In genomic region chr11:47259178-47259977, GRCh38 we compare ENCODE assay signal across 7 cellular contexts. TPM values are rescaled to one million over a fixed set of nuclear protein-coding genes. Genes with fewer than 3 reads are reported as not detected.
A peak's percentile ranks its signal among the peaks of the same experiment; 100 is the strongest.
DNase-seq lines count a peak whose midpoint lies in the region; TF ChIP-seq lines count a peak whose summit lies in the region.
"Had no signal": no experiment of that assay in that cellular context is flagged by ENCODE, and none has a peak within 500 bp of the region (broad histone marks: within the 10 kb centered on the region; RNA-seq: fewer than 3 reads in every experiment).

No MANE protein-coding gene starts in this region.

- peak; percentile 43 for DNase-seq in activated CD4-positive, alpha-beta T cell treated with anti-CD3 and anti-CD28 coated beads, Interleukin-2, amount 10 ng/mL, durations not matched to agents 7 days and 5 days
- DNase-seq in hepatic stellate cell (ENCODE audit: low spot score) (peak; percentile 70), transverse colon (peak; percentile 83), NCI-H526 treated with DMSO at 0.1 percent for 48 hours (lab: John Stamatoyannopoulos, UW) (no peak)
- DNase-seq: left cardiac atrium had no signal

- CTCF ChIA-PET in HEK293 (lab: Yijun Ruan, JAX) = interaction anchor here (0.5 to 4.7 kb wide), 42 partner anchors 8 to 358 kb away, joined by 3 to 40 read pairs (median 4); partner anchors contain the start of genes ACP2, ARFGAP2 and DDB2
- CTCF ChIA-PET in activated CD4-positive, alpha-beta T cell treated with anti-CD3 and anti-CD28 coated beads, Interleukin-2, amount 10 ng/mL, durations not matched to agents 7 days and 5 days (lab: Charles Lee) = interaction anchor here (0.5 to 5.3 kb wide), 16 partner anchors 9 to 367 kb away, joined by 3 to 48 read pairs (median 4); partner anchors contain the start of genes ACP2 and DDB2

- peak; percentile 52 for TF ChIP-seq POLR2A in transverse colon (IDR thresholded peaks at IDR 0.05)

- H3K36me3 ChIP-seq in HEK293 (ENCODE audit: control insufficient read depth in 2 of 2, insufficient read depth in 1 of 2, low read length in 2 of 2) (peaks cover 0 to 6% of the 10 kb centered on the region in 2 experiments; a peak in 1 of 3 replicates), transverse colon (no peaks in the 10 kb centered on the region)

- H3K4me1 Mint-ChIP-seq in activated CD4-positive, alpha-beta T cell treated with anti-CD3 and anti-CD28 coated beads, Interleukin-2, amount 10 ng/mL, durations not matched to agents 7 days and 5 days = peaks cover 28% of the 10 kb centered on the region

- no peaks in the 10 kb centered on the region for H3K9me3 Mint-ChIP-seq in activated CD4-positive, alpha-beta T cell treated with anti-CD3 and anti-CD28 coated beads, Interleukin-2, amount 10 ng/mL, durations not matched to agents 7 days and 5 days

- no peak overlapping the region for H3K27ac ChIP-seq in 22Rv1
- no peak overlapping the region for H3K27ac ChIP-seq in HEK293 (ENCODE audit: extremely low read depth, low read depth, low read length)
- H3K27ac ChIP-seq in transverse colon = peak overlapping the region; percentile 73 to 88 (median 82)

- peak overlapping the region; percentile 28 for H3K27ac Mint-ChIP-seq in activated CD4-positive, alpha-beta T cell treated with anti-CD3 and anti-CD28 coated beads, Interleukin-2, amount 10 ng/mL, durations not matched to agents 7 days and 5 days

- no peaks in the 10 kb centered on the region for H3K27me3 ChIP-seq in transverse colon

- intact Hi-C loops in transverse colon (cut with DNase I; ENCODE audit: low total_unique reads) = no loop called here

- H3K4me1 ChIP-seq in HEK293 (ENCODE audit: control insufficient read depth, insufficient read depth, low read length) (0 out of 2 replicates have a peak, but pooled peaks cover 4% of the 10 kb centered on the region), transverse colon (peaks cover 16 to 54% (median 46%) of the 10 kb centered on the region in 4 donors)

- TF ChIP-seq CTCF in 22Rv1 (IDR thresholded peaks at IDR 0.05) (peak; percentile 63), HEK293 (tag by site-specific recombination; IDR thresholded peaks at IDR 0.05) (no peak), transverse colon (IDR thresholded peaks at IDR 0.05) (peak; percentile 55 to 84 (median 60))

- H3K4me3 ChIP-seq in HEK293 (ENCODE audit: low read depth, low read length) (no peak overlapping the region), transverse colon (peak overlapping the region in 1 of 4 donors; percentile 41)

- H3K4me3 Mint-ChIP-seq in activated CD4-positive, alpha-beta T cell treated with anti-CD3 and anti-CD28 coated beads, Interleukin-2, amount 10 ng/mL, durations not matched to agents 7 days and 5 days = no peak overlapping the region

- no peak for TF ChIP-seq EP300 in transverse colon (IDR thresholded peaks at IDR 0.05; ENCODE audit: low read depth)

- 28% methylated on average over 10 of the region's 10 CpGs; no CpG with 5 or more reads in 1 of the 2 donors for WGBS in transverse colon (ENCODE audit: low coverage in 1 of 2), 2 donors

- H3K27me3 Mint-ChIP-seq in activated CD4-positive, alpha-beta T cell treated with anti-CD3 and anti-CD28 coated beads, Interleukin-2, amount 10 ng/mL, durations not matched to agents 7 days and 5 days = no peaks in the 10 kb centered on the region

- no peaks in the 10 kb centered on the region for H3K36me3 Mint-ChIP-seq in activated CD4-positive, alpha-beta T cell treated with anti-CD3 and anti-CD28 coated beads, Interleukin-2, amount 10 ng/mL, durations not matched to agents 7 days and 5 days (ENCODE audit: low read depth)

- POLR2A ChIA-PET in HEK293 (lab: Yijun Ruan, JAX) = interaction anchor here (0.8 to 2.4 kb wide), 7 partner anchors 11 to 96 kb away, joined by 3 to 12 read pairs (median 3); partner anchors contain the start of gene ACP2
- POLR2A ChIA-PET in activated CD4-positive, alpha-beta T cell treated with anti-CD3 and anti-CD28 coated beads, Interleukin-2, amount 10 ng/mL, durations not matched to agents 7 days and 5 days (lab: Charles Lee) = no interaction called here

- no peaks in the 10 kb centered on the region for H3K9me3 ChIP-seq in HEK293 (ENCODE audit: control insufficient read depth, insufficient read depth, low read depth, low read length)
- H3K9me3 ChIP-seq in transverse colon = no peaks in the 10 kb centered on the region

- in situ Hi-C loops in transverse colon (cut with MboI; ENCODE audit: low pct_ligation_motif_present in 1 of 4, low pct_unique_long_range_greater_than_20kb in 1 of 4, low sequenced_read_pairs in 3 of 4) = loop anchor here in 1 of 4 donors (5.0 kb wide), 1 partner anchor 82 kb away; the partner anchor contains the start of gene ARFGAP2

TF ChIP-seq in HEK293, 187 proteins besides CTCF, POLR2A, EP300 and RAD21:
- TF ChIP-seq MZF1 (tag by site-specific recombination; IDR thresholded peaks at IDR 0.05; ENCODE audit: borderline replicate concordance) (no peak), GLIS1 (tag by site-specific recombination; IDR thresholded peaks at IDR 0.05) (peak; percentile 70), ZNF362 (tag by site-specific recombination; IDR thresholded peaks at IDR 0.05) (no peak), ZNF654 (tag by site-specific recombination; IDR thresholded peaks at IDR 0.05; ENCODE audit: low read depth) (peak; percentile 21; the same call in 1 of the 2 replicates), ZNF132 (tag by site-specific recombination; IDR thresholded peaks at IDR 0.05; ENCODE audit: borderline replicate concordance) (no peak), GLIS2 (tag by site-specific recombination; IDR thresholded peaks at IDR 0.05) (peak; percentile 77)

RNA-seq across cellular contexts. Expression of gene NR1H3, which starts 1.6 kb away (rescaled TPM):
- total RNA-seq in activated CD4-positive, alpha-beta T cell treated with anti-CD3 and anti-CD28 coated beads, Interleukin-2, amount 10 ng/mL, durations not matched to agents 7 days and 5 days = 10 to 100 TPM in 1 of 2 experiments, 1 to 10 TPM in 1; 8.4 to 10.0 TPM
- total RNA-seq in transverse colon = 100 to 1,000 TPM in 3 of 4 donors, 10 to 100 TPM in 1; 28.7 to 124 (median 113) TPM

RNA-seq across cellular contexts. Expression of gene MADD, which starts 10.6 kb away (rescaled TPM):
- total RNA-seq in activated CD4-positive, alpha-beta T cell treated with anti-CD3 and anti-CD28 coated beads, Interleukin-2, amount 10 ng/mL, durations not matched to agents 7 days and 5 days = 10 to 100 TPM; 93.3 to 95.1 TPM
- 100 to 1,000 TPM in 1 of 4 donors, 10 to 100 TPM in 3; 64.3 to 285 (median 71.8) TPM for total RNA-seq in transverse colon

RNA-seq across cellular contexts. Expression of gene ACP2, which starts 10.8 kb away (rescaled TPM):
- 10 to 100 TPM; 28.0 to 31.7 TPM for total RNA-seq in activated CD4-positive, alpha-beta T cell treated with anti-CD3 and anti-CD28 coated beads, Interleukin-2, amount 10 ng/mL, durations not matched to agents 7 days and 5 days
- 100 to 1,000 TPM in 1 of 4 donors, 10 to 100 TPM in 3; 66.3 to 120 (median 88.9) TPM for total RNA-seq in transverse colon

RNA-seq across cellular contexts. Expression of gene DDB2, which starts 44.6 kb away (rescaled TPM):
- 100 to 1,000 TPM; 156 to 166 TPM for total RNA-seq in activated CD4-positive, alpha-beta T cell treated with anti-CD3 and anti-CD28 coated beads, Interleukin-2, amount 10 ng/mL, durations not matched to agents 7 days and 5 days
- total RNA-seq in transverse colon = 10 to 100 TPM in 3 of 4 donors, 1 to 10 TPM in 1; 8.6 to 45.4 (median 28.6) TPM

Comparison
In these comparisons a context has a peak if more than half of its experiments do, and no peak if none do; other contexts are left out.
1. H3K27ac ChIP-seq: peak in transverse colon (4 of 4); none in 22Rv1 (single experiment) and HEK293 (single experiment).